ENCODE assay signal across 8 cellular contexts in genomic region chr2:231709981-231710750, GRCh38. TPM values are rescaled to one million over a fixed set of nuclear protein-coding genes. Genes with fewer than 3 reads are reported as not detected.
DNase-seq lines count a peak whose midpoint lies in the region; ATAC-seq and TF ChIP-seq lines count a peak whose summit lies in the region.

No MANE protein-coding gene starts in this region.

- DNase-seq in DMS79 treated with DMSO at 0.1 percent for 48 hours (lab: John Stamatoyannopoulos, UW): peak; percentile 47
- no peak for DNase-seq in DMS79 (lab: John Stamatoyannopoulos, UW)
- peak; percentile 44 for DNase-seq in NCI-H748 treated with DMSO at 0.1 percent for 48 hours (lab: John Stamatoyannopoulos, UW)
- peak; percentile 82 for DNase-seq in activated CD8-positive, alpha-beta memory T cell treated with anti-CD3 and anti-CD28 coated beads, Interleukin-2, amount 50 U/mL, for 4 hours
- DNase-seq in endothelial cell (ENCODE audit: low spot score): peak; percentile 97
- DNase-seq in mesothelial cell of epicardium (ENCODE audit: low spot score in 2 of 2, unreplicated experiment in 2 of 2): peak; percentile 84 to 96
- DNase-seq in stimulated activated CD8-positive, alpha-beta memory T cell treated with anti-CD3 and anti-CD28 coated beads, Interleukin-15, amount 100 ng/mL, for 1 hour (ENCODE audit: low read depth): peak; percentile 67

- no peaks in the 10 kb centered on the region for H3K9me3 Mint-ChIP-seq in endothelial cell (ENCODE audit: unreplicated experiment)
- H3K9me3 Mint-ChIP-seq in mesothelial cell of epicardium: no peaks in the 10 kb centered on the region

- H3K27me3 Mint-ChIP-seq in endothelial cell (ENCODE audit: unreplicated experiment) (peaks cover 31% of the 10 kb centered on the region), mesothelial cell of epicardium (ENCODE audit: low read depth) (peaks cover 1% of the 10 kb centered on the region)

- H3K27ac Mint-ChIP-seq in endothelial cell (ENCODE audit: unreplicated experiment): peak overlapping the region; percentile 72
- H3K27ac Mint-ChIP-seq in mesothelial cell of epicardium: peak overlapping the region; percentile 93

- H3K4me3 Mint-ChIP-seq in endothelial cell (ENCODE audit: unreplicated experiment) (peak overlapping the region; percentile 95), mesothelial cell of epicardium (peak overlapping the region; percentile 88)

- H3K4me1 Mint-ChIP-seq in endothelial cell (ENCODE audit: unreplicated experiment) (peaks cover 30% of the 10 kb centered on the region), mesothelial cell of epicardium (peaks cover 31% of the 10 kb centered on the region)

- peak; percentile 17 for ATAC-seq in HG02973 (IDR thresholded peaks at IDR 0.05; ENCODE audit: unreplicated experiment)

- H3K36me3 Mint-ChIP-seq in endothelial cell (ENCODE audit: low read depth, unreplicated experiment): peaks cover 19% of the 10 kb centered on the region
- peaks cover 16% of the 10 kb centered on the region for H3K36me3 Mint-ChIP-seq in mesothelial cell of epicardium

- TF ChIP-seq CTCF in endothelial cell (IDR thresholded peaks at IDR 0.05; ENCODE audit: unreplicated experiment) (peak; percentile 89), mesothelial cell of epicardium (IDR thresholded peaks at IDR 0.05; ENCODE audit: unreplicated experiment) (peak; percentile 85)

RNA-seq across cellular contexts. Expression of gene PTMA, which starts 1.8 kb away (rescaled TPM):
- total RNA-seq in endothelial cell (ENCODE audit: unreplicated experiment) (592 TPM), mesothelial cell of epicardium (1,098 to 1,149 TPM (median 1,136 TPM) in 3 replicates)
